In genomic region chr12:116373610-116374606, GRCh38 we compare ENCODE assay signal across 23 cellular contexts.
DNase-seq lines count a peak whose midpoint lies in the region; ATAC-seq and TF ChIP-seq lines count a peak whose summit lies in the region.
"Had no signal": no experiment of that assay in that cellular context is flagged by ENCODE, and none has a peak within 500 bp of the region (broad histone marks: within the 10 kb centered on the region; RNA-seq: fewer than 3 reads in every experiment).

No MANE protein-coding gene starts in this region.

- H2AK5ac ChIP-seq in neuronal stem cell (ENCODE audit: low read depth, low read length) = peak overlapping the region; percentile 33

- peak overlapping the region; percentile 79 for H3K27ac ChIP-seq in Panc1 (ENCODE audit: low read length)
- H3K27ac ChIP-seq in endodermal cell (ENCODE audit: low read depth, low read length) = no peak overlapping the region
- H3K27ac ChIP-seq in neuronal stem cell (replicated peaks; ENCODE audit: low read length) = no peak overlapping the region
- peak overlapping the region; percentile 70 to 83 for H3K27ac ChIP-seq in aorta (ENCODE audit: low read depth in 1 of 2, low read length in 2 of 2)
- H3K27ac ChIP-seq: brain microvascular endothelial cell, skin epidermis, upper lobe of left lung had no signal

- H3K4me3 Mint-ChIP-seq in endodermal cell = no peak overlapping the region
- H3K4me3 Mint-ChIP-seq: WTC11 had no signal

- no peak overlapping the region for H3K4me3 ChIP-seq in Panc1 (ENCODE audit: low read depth in 2 of 2, low read length in 2 of 2)
- no peak overlapping the region for H3K4me3 ChIP-seq in endodermal cell (ENCODE audit: low read length)
- H3K4me3 ChIP-seq in neuronal stem cell (ENCODE audit: low read length in 2 of 2) = no peak overlapping the region
- H3K4me3 ChIP-seq in aorta (ENCODE audit: low read length in 2 of 2) = no peak overlapping the region
- H3K4me3 ChIP-seq: HAP-1, skin epidermis, upper lobe of left lung had no signal

- ATAC-seq in Panc1 = no peak
- ATAC-seq in aorta (ENCODE audit: low FRiP score) = peak; percentile 17
- ATAC-seq: WTC11 had no signal

- H3K9me3 ChIP-seq in Panc1 (ENCODE audit: control insufficient read depth, insufficient read depth, low read depth, low read length) (no peaks in the 10 kb centered on the region), endodermal cell (ENCODE audit: control insufficient read depth, low read length) (no peaks in the 10 kb centered on the region), neuronal stem cell (replicated peaks in 1 of 2; ENCODE audit: control insufficient read depth in 2 of 2, insufficient read depth in 1 of 2, low read depth in 1 of 2, low read length in 2 of 2) (peaks cover 0 to 9% of the 10 kb centered on the region in 2 donors), aorta (ENCODE audit: control insufficient read depth, low read length) (no peaks in the 10 kb centered on the region)
- H3K9me3 ChIP-seq: Caco-2, HAP-1, upper lobe of left lung had no signal

- H3K4me1 Mint-ChIP-seq in endodermal cell = peaks cover 24% of the 10 kb centered on the region

- POLR2A ChIA-PET in Panc1 (lab: Charles Lee) = no interaction called here

- no peak overlapping the region for H4K8ac ChIP-seq in neuronal stem cell (ENCODE audit: low read depth, low read length)

- in situ Hi-C loops in Panc1 (cut with HindIII; ENCODE audit: low pct_unique_long_range_greater_than_20kb, low sequenced_read_pairs) = no loop called here
- in situ Hi-C loops in KBM-7 (cut with MboI; ENCODE audit: low pct_unique_long_range_greater_than_20kb, low sequenced_read_pairs) = no loop called here

- no TSS peak for BruUV-seq in Panc1 (replicated peaks; lab: Mats Ljungman, UMichigan)

- CTCF ChIA-PET in Panc1 (lab: Charles Lee) = no interaction called here

- H3K4me2 ChIP-seq in neuronal stem cell (ENCODE audit: insufficient read depth, low read length, poor library complexity, severe bottlenecking) = no peak overlapping the region

- H3K18ac ChIP-seq in neuronal stem cell (ENCODE audit: low read length) = peak overlapping the region; percentile 83

- DNase-seq in Panc1 (ENCODE audit: low read depth, low spot score) = no peak
- DNase-seq in endodermal cell = peak; percentile 65
- no peak for DNase-seq in neuronal stem cell (ENCODE audit: low spot score)
- DNase-seq in aorta = peak; percentile 69 to 74
- no peak for DNase-seq in nucleus accumbens (lab: John Stamatoyannopoulos, UW)
- no peak for DNase-seq in stimulated activated CD4-positive, alpha-beta T cell treated with anti-CD3 and anti-CD28 coated beads, Interleukin-4, amount 100 ng/mL, for 4 hours
- DNase-seq in KBM-7 = no peak
- DNase-seq: activated CD4-positive, alpha-beta T cell treated with anti-CD3 and anti-CD28 coated beads, Interleukin-2, amount 50 U/mL, for 1 hour; activated T-cell treated with anti-CD3 and anti-CD28 coated beads, Interleukin-2, amount 50 U/mL, for 48 hours; brain microvascular endothelial cell; Caco-2; DMS79; GDM1; glutamatergic neuron; NCI-H1092; NCI-H187; NCI-H2171; NCI-H510A; T1000; upper lobe of left lung had no signal

- H3K27me3 ChIP-seq in Panc1 (ENCODE audit: control insufficient read depth, insufficient read depth, low read length) (no peaks in the 10 kb centered on the region), endodermal cell (ENCODE audit: control insufficient read depth, insufficient read depth, low read length, poor library complexity, severe bottlenecking) (peaks cover 33% of the 10 kb centered on the region), neuronal stem cell (ENCODE audit: control insufficient read depth in 3 of 3, insufficient read depth in 3 of 3, low read depth in 1 of 3, low read length in 3 of 3) (peaks cover 0 to 3% (median 0%) of the 10 kb centered on the region in 3 experiments), aorta (ENCODE audit: control insufficient read depth in 1 of 2, insufficient read depth in 2 of 2, low read length in 1 of 2) (no peaks in the 10 kb centered on the region)
- H3K27me3 ChIP-seq: brain microvascular endothelial cell, upper lobe of left lung had no signal

- intact Hi-C loops in Panc1 (cut with micrococcal nuclease; ENCODE audit: unreplicated experiment) = no loop called here
- intact Hi-C loops in aorta (cut with DNase I) = no loop called here

- peak overlapping the region; percentile 60 for H2AFZ ChIP-seq in neuronal stem cell (ENCODE audit: low read length)

- H2BK5ac ChIP-seq in neuronal stem cell (ENCODE audit: low read length) = peak overlapping the region; percentile 1

- no peak overlapping the region for H3K27ac Mint-ChIP-seq in endodermal cell
- H3K27ac Mint-ChIP-seq: WTC11 had no signal

- WGBS in endodermal cell (ENCODE audit: insufficient coverage in 1 of 2, insufficient read length in 1 of 2), 2 experiments = 85 to 90% methylated on average over 11 to 14 of the region's 14 CpGs
- no CpG with 5 or more reads among the region's 14 CpGs for whole genome bisulfite sequencing in neuronal stem cell (ENCODE audit: extremely low coverage in 2 of 2, insufficient read length in 2 of 2, insufficient replicate concordance in 1 of 2), 2 donors
- 21 to 22% methylated on average over 14 of the region's 14 CpGs for WGBS in aorta, 2 donors

- H3K27me3 Mint-ChIP-seq in endodermal cell (ENCODE audit: insufficient read depth) = peaks cover 66% of the 10 kb centered on the region

- H2BK120ac ChIP-seq in neuronal stem cell (ENCODE audit: low read depth, low read length) = no peak overlapping the region

- H3K36me3 ChIP-seq in Panc1 (ENCODE audit: control insufficient read depth, insufficient read depth, low read length) (no peaks in the 10 kb centered on the region), endodermal cell (ENCODE audit: control insufficient read depth, insufficient read depth, low read length) (no peaks in the 10 kb centered on the region), neuronal stem cell (replicated peaks in 1 of 2; ENCODE audit: control insufficient read depth in 2 of 2, insufficient read depth in 2 of 2, low read length in 2 of 2) (peaks cover 0 to 6% of the 10 kb centered on the region in 2 donors), aorta (ENCODE audit: control insufficient read depth in 1 of 2, insufficient read depth in 2 of 2, low read length in 1 of 2) (no peaks in the 10 kb centered on the region)
- H3K36me3 ChIP-seq: brain microvascular endothelial cell, HAP-1, upper lobe of left lung had no signal

- no peak overlapping the region for H3K23ac ChIP-seq in neuronal stem cell (ENCODE audit: low read depth, low read length, poor library complexity)

- H4K91ac ChIP-seq in neuronal stem cell (ENCODE audit: low read depth, low read length, poor library complexity) = no peak overlapping the region

- H3K4me1 ChIP-seq in Panc1 (ENCODE audit: control insufficient read depth, insufficient read depth, low read length) = peaks cover 46% of the 10 kb centered on the region
- peaks cover 3% of the 10 kb centered on the region for H3K4me1 ChIP-seq in endodermal cell (ENCODE audit: control insufficient read depth, insufficient read depth, low read length)
- peaks cover 6 to 13% of the 10 kb centered on the region in 2 donors for H3K4me1 ChIP-seq in neuronal stem cell (ENCODE audit: control insufficient read depth in 2 of 2, insufficient read depth in 1 of 2, low read depth in 1 of 2, low read length in 2 of 2)
- H3K4me1 ChIP-seq in aorta (ENCODE audit: control insufficient read depth in 1 of 2, insufficient read depth in 2 of 2, low read length in 2 of 2) = no peaks in the 10 kb centered on the region
- H3K4me1 ChIP-seq: HAP-1 had no signal

- no peaks in the 10 kb centered on the region for H3K9me3 Mint-ChIP-seq in endodermal cell

- H3K4ac ChIP-seq in neuronal stem cell (ENCODE audit: low read length) = no peak overlapping the region

- H2BK15ac ChIP-seq in neuronal stem cell (ENCODE audit: low read length) = peak overlapping the region; percentile 18

- no peaks in the 10 kb centered on the region for H3K79me1 ChIP-seq in neuronal stem cell (ENCODE audit: low read depth, low read length)

- peak overlapping the region; percentile 27 for H3K14ac ChIP-seq in neuronal stem cell (ENCODE audit: low read length)

- no peak for TF ChIP-seq CTCF in Panc1 (IDR thresholded peaks at IDR 0.05)
- TF ChIP-seq CTCF in endodermal cell (conservative IDR thresholded peaks at IDR 0.05) = no peak

- H3K36me3 Mint-ChIP-seq in endodermal cell (ENCODE audit: low read depth) = no peaks in the 10 kb centered on the region
- H3K36me3 Mint-ChIP-seq: WTC11 had no signal

- H3K9ac ChIP-seq in endodermal cell (ENCODE audit: extremely low read depth, low read length, poor library complexity, severe bottlenecking) (no peak overlapping the region), neuronal stem cell (ENCODE audit: low read depth, low read length, poor library complexity) (no peak overlapping the region)

- no peak overlapping the region for H2BK12ac ChIP-seq in neuronal stem cell (ENCODE audit: low read length)

Comparison
In these comparisons a context has a peak if more than half of its experiments do, and no peak if none do; other contexts are left out.
1. DNase-seq: peak in endodermal cell (single experiment) and aorta (2 of 2); none in Panc1 (single experiment), neuronal stem cell (single experiment), nucleus accumbens (0 of 56), stimulated activated CD4-positive, alpha-beta T cell treated with anti-CD3 and anti-CD28 coated beads, Interleukin-4, amount 100 ng/mL, for 4 hours (0 of 2) and KBM-7 (single experiment).
2. H3K27ac ChIP-seq: peak in Panc1 (single experiment) and aorta (2 of 2); none in endodermal cell (single experiment) and neuronal stem cell (single experiment).